ENCODE assay signal across 10 cellular contexts in genomic region chrX:19194285-19195242, GRCh38.
DNase-seq lines count a peak whose midpoint lies in the region; ATAC-seq and FAIRE-seq lines count a peak whose summit lies in the region.
"Had no signal": no experiment of that assay in that cellular context is flagged by ENCODE, and none has a peak within 500 bp of the region (broad histone marks: within the 10 kb centered on the region; RNA-seq: fewer than 3 reads in every experiment).

No MANE protein-coding gene starts in this region.

- no peaks in the 10 kb centered on the region for H3K4me1 ChIP-seq in endocrine pancreas (ENCODE audit: control insufficient read depth, insufficient read depth, low read length)
- H3K4me1 ChIP-seq: vagina had no signal

- no peak overlapping the region for H3K9ac ChIP-seq in endocrine pancreas (ENCODE audit: control insufficient read depth, insufficient read depth, low read length)

- H3K36me3 ChIP-seq in endocrine pancreas (ENCODE audit: control insufficient read depth, insufficient read depth, low read length) = no peaks in the 10 kb centered on the region
- H3K36me3 ChIP-seq: vagina had no signal

- FAIRE-seq in GM18507 (lab: Jason Lieb, UNC) = peak; percentile 91

- no peaks in the 10 kb centered on the region for H3K27me3 ChIP-seq in endocrine pancreas (ENCODE audit: control insufficient read depth, insufficient read depth, low read length)
- H3K27me3 ChIP-seq: vagina had no signal

- ATAC-seq in GM19395 (IDR thresholded peaks at IDR 0.05; ENCODE audit: unreplicated experiment) (peak; percentile 63), HG03135 (IDR thresholded peaks at IDR 0.05; ENCODE audit: unreplicated experiment) (peak; percentile 58), HG03469 (IDR thresholded peaks at IDR 0.05; ENCODE audit: unreplicated experiment) (no peak), esophagus mucosa (no peak)

- peak overlapping the region; percentile 38 for H3K4me3 ChIP-seq in endocrine pancreas (ENCODE audit: control insufficient read depth, insufficient read depth, low read length)
- H3K4me3 ChIP-seq: vagina had no signal

- DNase-seq in GM18507 (ENCODE audit: extremely low spot score, insufficient read length, low read depth) (no peak), NK-92 (lab: John Stamatoyannopoulos, UW; ENCODE audit: unreplicated experiment) (no peak)
- DNase-seq: Karpas-422, NCI-H2081 treated with DMSO at 0.1 percent for 48 hours had no signal

- no peaks in the 10 kb centered on the region for H3K9me3 ChIP-seq in endocrine pancreas (ENCODE audit: control insufficient read depth, low read length)
- H3K9me3 ChIP-seq: vagina had no signal

Comparison
In these comparisons a context has a peak if more than half of its experiments do, and no peak if none do; other contexts are left out.
1. ATAC-seq: peak in GM19395 (single experiment) and HG03135 (single experiment); none in HG03469 (single experiment) and esophagus mucosa (single experiment).